1 cellular context compared by ENCODE assay signal in genomic region chr19:46471116-46471733, GRCh38.
A peak's percentile ranks its signal among the peaks of the same experiment; 100 is the strongest.
TF ChIP-seq lines count a peak whose summit lies in the region.

Gene PNMA8A (minus strand): TSS chr19:46471563. CDS start chr19:46471035, 528 bp downstream.

TF ChIP-seq in HepG2, 621 proteins besides CTCF, POLR2A, EP300 and RAD21 (continued from another document):
- no peak for TF ChIP-seq UBTF (CRISPR knock-in tag; IDR thresholded peaks at IDR 0.05)
- TF ChIP-seq KLF15 (CRISPR knock-in tag; IDR thresholded peaks at IDR 0.05; ENCODE audit: borderline replicate concordance) = no peak
- TF ChIP-seq NFE2 (CRISPR knock-in tag; IDR thresholded peaks at IDR 0.05) = no peak
- peak; percentile 71 for TF ChIP-seq ZNF687 (CRISPR knock-in tag; IDR thresholded peaks at IDR 0.05)
- TF ChIP-seq ZNF33B (CRISPR knock-in tag; IDR thresholded peaks at IDR 0.05) = no peak
- TF ChIP-seq ZFY (CRISPR knock-in tag; IDR thresholded peaks at IDR 0.05) = no peak
- no peak for TF ChIP-seq CREBL2 (CRISPR knock-in tag; IDR thresholded peaks at IDR 0.05; ENCODE audit: borderline replicate concordance)
- no peak for TF ChIP-seq MIER3 (CRISPR knock-in tag; IDR thresholded peaks at IDR 0.05; ENCODE audit: borderline replicate concordance)
- no peak for TF ChIP-seq ZHX2 (IDR thresholded peaks at IDR 0.05; ENCODE audit: low read depth)
- TF ChIP-seq ZHX2 (CRISPR knock-in tag; IDR thresholded peaks at IDR 0.05; ENCODE audit: borderline replicate concordance) = no peak
- no peak for TF ChIP-seq ZNF83 (CRISPR knock-in tag; IDR thresholded peaks at IDR 0.05; ENCODE audit: borderline replicate concordance)
- TF ChIP-seq ZNF615 (CRISPR knock-in tag; IDR thresholded peaks at IDR 0.05; ENCODE audit: borderline replicate concordance) = no peak
